ENCODE assay signal across 6 cellular contexts in genomic region chr6:11087141-11087812, GRCh38. TPM values are rescaled to one million over a fixed set of nuclear protein-coding genes. Genes with fewer than 3 reads are reported as not detected.
"Had no signal": no experiment of that assay in that cellular context is flagged by ENCODE, and none has a peak within 500 bp of the region (broad histone marks: within the 10 kb centered on the region; RNA-seq: fewer than 3 reads in every experiment).

No MANE protein-coding gene starts in this region.

RNA-seq across cellular contexts. Expression of gene ERVFRD-1, which starts 24.2 kb away (rescaled TPM):
- total RNA-seq: LHCN-M2, MCF 10A, PC-3, Peyer's patch, SJSA1 had no signal
- polyA plus RNA-seq: SK-N-SH had no signal

RNA-seq across cellular contexts. Expression of gene ELOVL2, which starts 43.2 kb away (rescaled TPM):
- total RNA-seq: MCF 10A had no signal
